In the genomic region with DNA sequence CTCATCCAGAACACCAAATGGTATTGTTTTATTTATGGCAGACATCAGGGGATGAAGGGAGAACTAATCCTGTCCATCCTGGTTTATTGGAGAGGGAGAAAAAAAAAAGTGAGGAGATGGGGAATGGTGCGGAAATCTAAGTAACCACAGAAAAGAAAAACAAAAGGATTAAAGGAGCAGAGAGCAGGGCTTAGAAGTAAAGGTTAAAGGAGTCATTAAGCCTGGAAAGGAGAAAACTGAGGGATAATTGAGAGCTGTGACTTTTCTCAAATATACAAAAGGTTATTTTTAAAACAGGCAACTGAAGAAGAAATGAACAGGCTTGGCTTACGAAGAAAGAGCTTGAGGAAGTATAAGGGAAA, we compare ENCODE assay signal across 9 cellular contexts.
DNase-seq lines count a peak whose midpoint lies in the region; ATAC-seq and TF ChIP-seq lines count a peak whose summit lies in the region.
"Had no signal": no experiment of that assay in that cellular context is flagged by ENCODE, and none has a peak within 500 bp of the region (broad histone marks: within the 10 kb centered on the region; RNA-seq: fewer than 3 reads in every experiment).

No MANE protein-coding gene starts in this region.

- H3K9me3 Mint-ChIP-seq in activated T-cell treated with anti-CD3 and anti-CD28 coated beads, Interleukin-2, amount 50 U/mL, for 4 hours: no peaks in the 10 kb centered on the region
- no peaks in the 10 kb centered on the region for H3K9me3 Mint-ChIP-seq in activated naive CD8-positive, alpha-beta T cell treated with anti-CD3 and anti-CD28 coated beads, Interleukin-2, amount 50 U/mL, for 24 hours

- H3K4me1 ChIP-seq in muscle layer of duodenum (ENCODE audit: control insufficient read depth in 1 of 2, insufficient read depth in 2 of 2, low read length in 2 of 2) (peaks cover 34 to 43% of the 10 kb centered on the region in 2 donors), thyroid gland (peaks cover 15 to 26% of the 10 kb centered on the region in 2 donors)

- peak overlapping the region; percentile 65 for H3K4me3 Mint-ChIP-seq in activated T-cell treated with anti-CD3 and anti-CD28 coated beads, Interleukin-2, amount 50 U/mL, for 4 hours
- H3K4me3 Mint-ChIP-seq in activated naive CD8-positive, alpha-beta T cell treated with anti-CD3 and anti-CD28 coated beads, Interleukin-2, amount 50 U/mL, for 24 hours: peak overlapping the region; percentile 71

- H3K27ac Mint-ChIP-seq in activated naive CD8-positive, alpha-beta T cell treated with anti-CD3 and anti-CD28 coated beads, Interleukin-2, amount 50 U/mL, for 24 hours: peak overlapping the region; percentile 91

- DNase-seq in activated T-cell treated with anti-CD3 and anti-CD28 coated beads, Interleukin-2, amount 50 U/mL, for 4 hours: no peak
- DNase-seq in activated T-cell treated with anti-CD3 and anti-CD28 coated beads, Interleukin-2, amount 50 U/mL, for 48 hours: no peak
- no peak for DNase-seq in activated naive CD8-positive, alpha-beta T cell treated with anti-CD3 and anti-CD28 coated beads, Interleukin-2, amount 50 U/mL, for 24 hours
- DNase-seq in thyroid gland: no peak
- no peak for DNase-seq in COLO668 (lab: John Stamatoyannopoulos, UW; ENCODE audit: unreplicated experiment)
- no peak for DNase-seq in NOMO-1 treated with DMSO at 0.1 percent for 48 hours (lab: John Stamatoyannopoulos, UW; ENCODE audit: unreplicated experiment)
- DNase-seq in NCI-H1436 treated with DMSO at 0.1 percent for 48 hours (lab: John Stamatoyannopoulos, UW): no peak

- H3K4me1 Mint-ChIP-seq in activated T-cell treated with anti-CD3 and anti-CD28 coated beads, Interleukin-2, amount 50 U/mL, for 4 hours (ENCODE audit: low read depth): peaks cover 83% of the 10 kb centered on the region
- peaks cover 88% of the 10 kb centered on the region for H3K4me1 Mint-ChIP-seq in activated naive CD8-positive, alpha-beta T cell treated with anti-CD3 and anti-CD28 coated beads, Interleukin-2, amount 50 U/mL, for 24 hours

- no peaks in the 10 kb centered on the region for H3K27me3 Mint-ChIP-seq in activated T-cell treated with anti-CD3 and anti-CD28 coated beads, Interleukin-2, amount 50 U/mL, for 4 hours (ENCODE audit: low read depth)
- no peaks in the 10 kb centered on the region for H3K27me3 Mint-ChIP-seq in activated naive CD8-positive, alpha-beta T cell treated with anti-CD3 and anti-CD28 coated beads, Interleukin-2, amount 50 U/mL, for 24 hours

- ATAC-seq in activated T-cell treated with anti-CD3 and anti-CD28 coated beads, Interleukin-2, amount 50 U/mL, for 4 hours: no peak
- no peak for ATAC-seq in activated naive CD8-positive, alpha-beta T cell treated with anti-CD3 and anti-CD28 coated beads, Interleukin-2, amount 50 U/mL, for 24 hours

- H3K36me3 ChIP-seq in muscle layer of duodenum (ENCODE audit: control insufficient read depth in 1 of 2, insufficient read depth in 2 of 2, low read length in 2 of 2) (no peaks in the 10 kb centered on the region), thyroid gland (no peaks in the 10 kb centered on the region)

- WGBS in thyroid gland, 2 donors: 77 to 86% methylated on average over 2 of the region's 2 CpGs

- H3K27ac ChIP-seq in muscle layer of duodenum (ENCODE audit: low read length) (peak overlapping the region; percentile 94), thyroid gland (peak overlapping the region in 2 of 3 donors; percentile 63 to 92)

- TF ChIP-seq POLR2A in thyroid gland (IDR thresholded peaks at IDR 0.05): no peak

- H3K4me3 ChIP-seq in muscle layer of duodenum (ENCODE audit: low read depth in 1 of 2, low read length in 2 of 2) (peak overlapping the region in 1 of 2 donors; percentile 1), thyroid gland (replicated peaks in 1 of 3) (no peak overlapping the region)
- H3K4me3 ChIP-seq: lung had no signal

- intact Hi-C loops in thyroid gland (cut with DNase I): no loop called here

- H3K36me3 Mint-ChIP-seq in activated T-cell treated with anti-CD3 and anti-CD28 coated beads, Interleukin-2, amount 50 U/mL, for 4 hours (ENCODE audit: insufficient read depth): no peaks in the 10 kb centered on the region
- H3K36me3 Mint-ChIP-seq in activated naive CD8-positive, alpha-beta T cell treated with anti-CD3 and anti-CD28 coated beads, Interleukin-2, amount 50 U/mL, for 24 hours (ENCODE audit: low read depth): no peaks in the 10 kb centered on the region

- H3K27me3 ChIP-seq in muscle layer of duodenum (ENCODE audit: low read depth, low read length) (no peaks in the 10 kb centered on the region), thyroid gland (no peaks in the 10 kb centered on the region)

- H3K9me3 ChIP-seq in muscle layer of duodenum (ENCODE audit: control insufficient read depth in 1 of 2, low read length in 2 of 2) (no peaks in the 10 kb centered on the region), thyroid gland (no peaks in the 10 kb centered on the region)

- TF ChIP-seq CTCF in thyroid gland (IDR thresholded peaks at IDR 0.05): no peak
